ENCODE assay signal across 10 cellular contexts in the genomic region with DNA sequence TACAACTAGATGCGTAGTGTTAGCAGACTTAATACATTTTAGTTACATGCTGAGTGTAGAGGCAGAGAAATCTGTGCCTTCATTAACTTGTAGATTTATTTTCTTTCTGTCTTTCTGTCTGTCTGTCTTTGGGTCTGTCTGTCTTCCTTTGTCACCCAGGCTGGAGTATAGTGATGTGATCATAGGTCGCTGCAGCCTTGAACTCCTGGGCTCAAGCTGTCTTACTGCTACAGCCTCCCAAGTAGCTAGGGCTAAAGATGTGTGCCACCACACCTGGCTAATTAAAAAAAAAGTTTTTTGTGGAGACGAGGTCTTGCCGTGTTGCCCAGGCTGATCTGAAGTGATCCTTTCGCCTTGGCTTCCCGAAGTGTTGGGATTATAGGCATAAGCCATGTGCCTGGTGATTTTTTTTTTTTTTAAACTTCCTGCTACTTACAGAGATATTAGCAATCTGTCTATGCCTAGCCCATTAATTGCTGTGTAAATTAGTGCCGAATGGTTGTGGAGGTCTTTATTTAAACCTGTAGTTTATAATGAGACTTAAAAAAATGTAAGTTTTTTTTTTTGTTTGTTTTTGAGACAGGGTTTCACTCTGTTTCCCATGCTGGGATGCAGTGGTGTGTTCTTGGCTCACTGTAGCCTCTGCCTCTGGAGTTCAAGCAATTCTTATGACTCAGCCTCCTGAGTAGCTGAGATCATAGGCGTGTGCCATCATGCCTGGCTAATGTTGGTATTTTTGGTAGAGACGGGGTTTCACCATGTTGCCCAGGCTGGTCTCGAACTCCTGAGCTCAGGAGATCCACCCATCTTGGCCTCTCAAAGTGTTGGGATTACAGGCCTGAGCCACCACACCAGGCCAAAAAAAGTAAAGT. TPM values are rescaled to one million over a fixed set of nuclear protein-coding genes. Genes with fewer than 3 reads are reported as not detected.
DNase-seq lines count a peak whose midpoint lies in the region; ATAC-seq and TF ChIP-seq lines count a peak whose summit lies in the region.
"Had no signal": no experiment of that assay in that cellular context is flagged by ENCODE, and none has a peak within 500 bp of the region (broad histone marks: within the 10 kb centered on the region; RNA-seq: fewer than 3 reads in every experiment).

No MANE protein-coding gene starts in this region.

- no peak overlapping the region for H3K9ac ChIP-seq in neural progenitor cell

- H3K4me1 ChIP-seq in breast epithelium (no peaks in the 10 kb centered on the region), adrenal gland (replicated peaks in 1 of 2) (peaks cover 14 to 21% of the 10 kb centered on the region in 2 donors), vagina (peaks cover 13% of the 10 kb centered on the region), neural progenitor cell (no peaks in the 10 kb centered on the region)

- no peaks in the 10 kb centered on the region for H3F3A ChIP-seq in neural progenitor cell (ENCODE audit: low read depth)

- ATAC-seq in GM21360 (IDR thresholded peaks at IDR 0.05; ENCODE audit: unreplicated experiment): no peak
- ATAC-seq: left lobe of liver; stimulated activated memory B cell treated with anti-CD40 and anti-IgM and Interleukin-4, amounts not matched to agents 10 μg/mL and 1 μg/mL and 100 μg/mL, for 72 hours had no signal

- H3K4me2 ChIP-seq in neural progenitor cell: no peak overlapping the region

- intact Hi-C loops in MCF 10A (cut with micrococcal nuclease) (no loop called here), breast epithelium (cut with DNase I; ENCODE audit: low total_unique reads) (no loop called here), adrenal gland (cut with DNase I) (no loop called here), vagina (cut with DNase I) (no loop called here)

- H3K27me3 ChIP-seq in breast epithelium: no peaks in the 10 kb centered on the region
- no peaks in the 10 kb centered on the region for H3K27me3 ChIP-seq in adrenal gland
- H3K27me3 ChIP-seq in vagina: no peaks in the 10 kb centered on the region
- H3K27me3 ChIP-seq in neural progenitor cell: no peaks in the 10 kb centered on the region

- DNase-seq in MCF 10A (ENCODE audit: unreplicated experiment) (peak; percentile 91), breast epithelium (ENCODE audit: low spot score in 2 of 2) (no peak), adrenal gland (peak in 6 of 7 donors; percentile 43 to 68 (median 62)), glomerular visceral epithelial cell (ENCODE audit: extremely low spot score) (peak; percentile 70), vagina (ENCODE audit: extremely low spot score in 2 of 2) (no peak), neural progenitor cell (ENCODE audit: low spot score) (no peak), UCSD-AML1 (lab: John Stamatoyannopoulos, UW; ENCODE audit: unreplicated experiment) (no peak)

- WGBS in adrenal gland, 4 donors: 59 to 65% (median 62%) methylated on average over 10 of the region's 10 CpGs

- POLR2A ChIA-PET in MCF 10A (lab: Yijun Ruan, JAX): interaction anchor here (0.6 to 3.8 kb wide), 11 partner anchors 10 to 228 kb away, joined by 3 to 62 read pairs (median 3); a partner anchor contains a TSS

- CTCF ChIA-PET in MCF 10A (lab: Yijun Ruan, JAX): interaction anchor here (0.6 to 0.7 kb wide), 4 partner anchors 37 to 196 kb away, joined by 3 to 5 read pairs (median 4); no protein-coding TSS in a partner anchor

- H3K36me3 Mint-ChIP-seq in MCF 10A (ENCODE audit: insufficient read depth, unreplicated experiment) (peaks cover 19% of the 10 kb centered on the region), neural progenitor cell (peaks cover 4% of the 10 kb centered on the region)

- H3K9me3 Mint-ChIP-seq in MCF 10A (ENCODE audit: unreplicated experiment): no peaks in the 10 kb centered on the region
- no peaks in the 10 kb centered on the region for H3K9me3 Mint-ChIP-seq in neural progenitor cell
- H3K9me3 Mint-ChIP-seq: stimulated activated memory B cell treated with anti-CD40 and anti-IgM and Interleukin-4, amounts not matched to agents 10 μg/mL and 1 μg/mL and 100 μg/mL, for 72 hours had no signal

- H3K4me1 Mint-ChIP-seq in MCF 10A (ENCODE audit: insufficient read depth, unreplicated experiment) (peaks cover 11% of the 10 kb centered on the region), neural progenitor cell (no peaks in the 10 kb centered on the region)

- H3K27ac ChIP-seq in breast epithelium: no peak overlapping the region
- H3K27ac ChIP-seq in adrenal gland: peak overlapping the region; percentile 6 to 80 (median 48)
- peak overlapping the region; percentile 13 for H3K27ac ChIP-seq in vagina
- H3K27ac ChIP-seq in neural progenitor cell: no peak overlapping the region

- H4K20me1 ChIP-seq in neural progenitor cell (ENCODE audit: low read depth): no peaks in the 10 kb centered on the region

- no peak overlapping the region for H2AFZ ChIP-seq in neural progenitor cell (replicated peaks)

- H3K27ac Mint-ChIP-seq in MCF 10A (ENCODE audit: low read depth, unreplicated experiment): peak overlapping the region; percentile 96
- no peak overlapping the region for H3K27ac Mint-ChIP-seq in neural progenitor cell
- H3K27ac Mint-ChIP-seq: stimulated activated memory B cell treated with anti-CD40 and anti-IgM and Interleukin-4, amounts not matched to agents 10 μg/mL and 1 μg/mL and 100 μg/mL, for 72 hours had no signal

- H3K4me3 ChIP-seq in breast epithelium (no peak overlapping the region), adrenal gland (no peak overlapping the region), vagina (no peak overlapping the region), neural progenitor cell (no peak overlapping the region)

- peaks cover 37% of the 10 kb centered on the region for H3K79me2 ChIP-seq in neural progenitor cell (ENCODE audit: low read depth)

- H3K27me3 Mint-ChIP-seq in MCF 10A (ENCODE audit: insufficient read depth, unreplicated experiment) (no peaks in the 10 kb centered on the region), neural progenitor cell (ENCODE audit: insufficient read depth, low read depth) (peaks cover 4% of the 10 kb centered on the region)
- H3K27me3 Mint-ChIP-seq: stimulated activated memory B cell treated with anti-CD40 and anti-IgM and Interleukin-4, amounts not matched to agents 10 μg/mL and 1 μg/mL and 100 μg/mL, for 72 hours had no signal

- H3K36me3 ChIP-seq in breast epithelium (no peaks in the 10 kb centered on the region), adrenal gland (replicated peaks in 1 of 2) (no peaks in the 10 kb centered on the region), vagina (no peaks in the 10 kb centered on the region), neural progenitor cell (no peaks in the 10 kb centered on the region)

- TSS peak; percentile 93 for BruUV-seq in MCF 10A (replicated peaks; lab: Mats Ljungman, UMichigan)

- no peak for TF ChIP-seq CTCF in MCF 10A (IDR thresholded peaks at IDR 0.05; ENCODE audit: unreplicated experiment)
- no peak for TF ChIP-seq CTCF in breast epithelium (IDR thresholded peaks at IDR 0.05)
- no peak for TF ChIP-seq CTCF in adrenal gland (IDR thresholded peaks at IDR 0.05)
- no peak for TF ChIP-seq CTCF in vagina (IDR thresholded peaks at IDR 0.05)
- TF ChIP-seq CTCF in neural progenitor cell (IDR thresholded peaks at IDR 0.05): no peak

- TF ChIP-seq POLR2A in breast epithelium (IDR thresholded peaks at IDR 0.05): no peak
- no peak for TF ChIP-seq POLR2A in adrenal gland (IDR thresholded peaks at IDR 0.05)
- no peak for TF ChIP-seq POLR2A in vagina (IDR thresholded peaks at IDR 0.05)

- H3K9me3 ChIP-seq in breast epithelium: no peaks in the 10 kb centered on the region
- no peaks in the 10 kb centered on the region for H3K9me3 ChIP-seq in adrenal gland (replicated peaks in 1 of 3)
- no peaks in the 10 kb centered on the region for H3K9me3 ChIP-seq in vagina
- no peaks in the 10 kb centered on the region for H3K9me3 ChIP-seq in neural progenitor cell (ENCODE audit: low read depth)

- H3K4me3 Mint-ChIP-seq in MCF 10A (ENCODE audit: unreplicated experiment) (peak overlapping the region; percentile 47), neural progenitor cell (no peak overlapping the region)
- H3K4me3 Mint-ChIP-seq: stimulated activated memory B cell treated with anti-CD40 and anti-IgM and Interleukin-4, amounts not matched to agents 10 μg/mL and 1 μg/mL and 100 μg/mL, for 72 hours had no signal

RNA-seq across cellular contexts. Expression of a gene that starts 22.8 kb away (rescaled TPM):
- total RNA-seq in MCF 10A (2022) (55.1 and 86.8 TPM in 2 replicates), breast epithelium (10 to 100 TPM; 47.4 to 63.4 (median 52.8) TPM), adrenal gland (10 to 100 TPM; 30.0 to 79.5 (median 58.6) TPM), vagina (56.5 TPM), neural progenitor cell (ENCODE audit: low replicate concordance) (17.5 and 27.5 TPM in 2 replicates)
- polyA plus RNA-seq in adrenal gland: 10 to 100 TPM in 2 of 3 donors, 1 to 10 TPM in 1; 4.1 to 41.4 (median 16.1) TPM

Comparison
In these comparisons a context has a peak if more than half of its experiments do, and no peak if none do; other contexts are left out.
1. DNase-seq: peak in MCF 10A (single experiment), adrenal gland (6 of 7) and glomerular visceral epithelial cell (single experiment); none in breast epithelium (0 of 2), vagina (0 of 2), neural progenitor cell (single experiment) and UCSD-AML1 (single experiment).
2. H3K27ac ChIP-seq: peak in adrenal gland (5 of 5) and vagina (single experiment); none in breast epithelium (0 of 2) and neural progenitor cell (single experiment).